In genomic region chr21:41425954-41426655, GRCh38 we compare ENCODE assay signal across 8 cellular contexts. TPM values are rescaled to one million over a fixed set of nuclear protein-coding genes. Genes with fewer than 3 reads are reported as not detected.
DNase-seq lines count a peak whose midpoint lies in the region; ATAC-seq and TF ChIP-seq lines count a peak whose summit lies in the region.

A gene with protein sequence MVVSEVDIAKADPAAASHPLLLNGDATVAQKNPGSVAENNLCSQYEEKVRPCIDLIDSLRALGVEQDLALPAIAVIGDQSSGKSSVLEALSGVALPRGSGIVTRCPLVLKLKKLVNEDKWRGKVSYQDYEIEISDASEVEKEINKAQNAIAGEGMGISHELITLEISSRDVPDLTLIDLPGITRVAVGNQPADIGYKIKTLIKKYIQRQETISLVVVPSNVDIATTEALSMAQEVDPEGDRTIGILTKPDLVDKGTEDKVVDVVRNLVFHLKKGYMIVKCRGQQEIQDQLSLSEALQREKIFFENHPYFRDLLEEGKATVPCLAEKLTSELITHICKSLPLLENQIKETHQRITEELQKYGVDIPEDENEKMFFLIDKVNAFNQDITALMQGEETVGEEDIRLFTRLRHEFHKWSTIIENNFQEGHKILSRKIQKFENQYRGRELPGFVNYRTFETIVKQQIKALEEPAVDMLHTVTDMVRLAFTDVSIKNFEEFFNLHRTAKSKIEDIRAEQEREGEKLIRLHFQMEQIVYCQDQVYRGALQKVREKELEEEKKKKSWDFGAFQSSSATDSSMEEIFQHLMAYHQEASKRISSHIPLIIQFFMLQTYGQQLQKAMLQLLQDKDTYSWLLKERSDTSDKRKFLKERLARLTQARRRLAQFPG (plus strand): TSS chr21:41426239. CDS start chr21:41432071, 5,832 bp downstream.

- H3K9ac ChIP-seq in KMS-11: peak within 1 kb of the TSS; percentile 63; the same call in 1 of the 2 replicates
- H3K9ac ChIP-seq in mesendoderm (ENCODE audit: low read length): no peak within 1 kb of the TSS

- H3K4ac ChIP-seq in mesendoderm (ENCODE audit: low read depth, low read length): no peak within 1 kb of the TSS

- no peak within 1 kb of the TSS for H2BK120ac ChIP-seq in mesendoderm (ENCODE audit: low read depth, low read length)

- no peaks in the 10 kb centered on the region for H3K79me1 ChIP-seq in mesendoderm (ENCODE audit: low read length)

- H3K18ac ChIP-seq in mesendoderm (ENCODE audit: low read length): no peak within 1 kb of the TSS

- WGBS in mesendoderm (ENCODE audit: extremely low coverage, insufficient coverage, low lambda C conversion rate): no CpG with 5 or more reads among the region's 62 CpGs

- H4K20me1 ChIP-seq in KMS-11 (ENCODE audit: insufficient read depth): no peaks in the 10 kb centered on the region

- no peak within 1 kb of the TSS for H2BK15ac ChIP-seq in mesendoderm (replicated peaks; ENCODE audit: low read depth)

- intact Hi-C loops in Caco-2 (cut with micrococcal nuclease; ENCODE audit: unreplicated experiment): no loop called here

- H3K27me3 ChIP-seq in Caco-2 (replicated peaks; ENCODE audit: control insufficient read depth, insufficient read depth, low read length): no peaks in the 10 kb centered on the region
- no peaks in the 10 kb centered on the region for H3K27me3 ChIP-seq in KMS-11 (ENCODE audit: insufficient read depth, low read depth)
- peaks cover 10% of the 10 kb centered on the region for H3K27me3 ChIP-seq in mesendoderm (ENCODE audit: insufficient read depth, low read length, poor library complexity)

- no TSS peak for BruUV-seq in Caco-2 (replicated peaks; lab: Mats Ljungman, UMichigan)

- H4K5ac ChIP-seq in mesendoderm (ENCODE audit: low read length): no peak within 1 kb of the TSS

- H3K27ac ChIP-seq in KMS-11: 0 out of 2 replicates have a peak within 1 kb of the TSS, but pooled peaks have one; percentile 29
- no peak within 1 kb of the TSS for H3K27ac ChIP-seq in mesendoderm (ENCODE audit: low read depth, low read length)

- no peaks in the 10 kb centered on the region for H3K36me3 Mint-ChIP-seq in Caco-2 (ENCODE audit: insufficient read depth, unreplicated experiment)
- H3K36me3 Mint-ChIP-seq in activated CD4-positive, alpha-beta memory T cell treated with anti-CD3 and anti-CD28 coated beads, Interleukin-2, amount 10 ng/mL, durations not matched to agents 7 days and 5 days (ENCODE audit: low read depth): peaks cover 79% of the 10 kb centered on the region

- H3K27me3 Mint-ChIP-seq in Caco-2 (ENCODE audit: insufficient read depth, unreplicated experiment): no peaks in the 10 kb centered on the region
- no peaks in the 10 kb centered on the region for H3K27me3 Mint-ChIP-seq in activated CD4-positive, alpha-beta memory T cell treated with anti-CD3 and anti-CD28 coated beads, Interleukin-2, amount 10 ng/mL, durations not matched to agents 7 days and 5 days

- H3K9me3 Mint-ChIP-seq in Caco-2 (ENCODE audit: unreplicated experiment): no peaks in the 10 kb centered on the region
- H3K9me3 Mint-ChIP-seq in activated CD4-positive, alpha-beta memory T cell treated with anti-CD3 and anti-CD28 coated beads, Interleukin-2, amount 10 ng/mL, durations not matched to agents 7 days and 5 days: no peaks in the 10 kb centered on the region

- H3K4me2 ChIP-seq in KMS-11 (peak within 1 kb of the TSS; percentile 71), mesendoderm (ENCODE audit: low read length) (peak within 1 kb of the TSS; percentile 27)

- ATAC-seq in GM21381 (IDR thresholded peaks at IDR 0.05; ENCODE audit: unreplicated experiment): peak; percentile 84

- peak within 1 kb of the TSS; percentile 34 for H3K56ac ChIP-seq in mesendoderm (ENCODE audit: low read length)

- POLR2A ChIA-PET in Caco-2 (lab: Charles Lee): interaction anchor here (0.6 kb wide), 1 partner anchor 732 kb away, joined by 3 read pairs; no protein-coding TSS in a partner anchor
- POLR2A ChIA-PET in activated CD4-positive, alpha-beta memory T cell treated with anti-CD3 and anti-CD28 coated beads, Interleukin-2, amount 10 ng/mL, durations not matched to agents 7 days and 5 days (lab: Charles Lee): interaction anchor here (0.6 to 5.4 kb wide), 25 partner anchors 9 to 637 kb away, joined by 3 to 116 read pairs (median 4); partner anchors contain the start of gene MX2

- H3K4me3 ChIP-seq in Caco-2 (ENCODE audit: low read depth, low read length) (peak within 1 kb of the TSS; percentile 33), KMS-11 (IDR thresholded peaks at IDR 0.05; ENCODE audit: insufficient read depth, low read depth, low read length) (no peak within 1 kb of the TSS), mesendoderm (ENCODE audit: low read length) (no peak within 1 kb of the TSS)

- no peak within 1 kb of the TSS for H3K23ac ChIP-seq in mesendoderm (ENCODE audit: low read length)

- H3K27ac Mint-ChIP-seq in Caco-2 (ENCODE audit: unreplicated experiment): no peak within 1 kb of the TSS
- H3K27ac Mint-ChIP-seq in activated CD4-positive, alpha-beta memory T cell treated with anti-CD3 and anti-CD28 coated beads, Interleukin-2, amount 10 ng/mL, durations not matched to agents 7 days and 5 days: peak within 1 kb of the TSS; percentile 100

- H3K4me1 ChIP-seq in Caco-2 (peaks cover 10% of the 10 kb centered on the region), KMS-11 (ENCODE audit: low read depth, poor library complexity, severe bottlenecking) (peaks cover 6% of the 10 kb centered on the region), mesendoderm (ENCODE audit: control insufficient read depth, low read depth, low read length) (no peaks in the 10 kb centered on the region)

- H3K79me2 ChIP-seq in KMS-11 (ENCODE audit: insufficient read depth, low read depth) (no peaks in the 10 kb centered on the region), mesendoderm (ENCODE audit: control insufficient read depth, insufficient read depth, low read length) (no peaks in the 10 kb centered on the region)

- H3K36me3 ChIP-seq in Caco-2 (ENCODE audit: control insufficient read depth, insufficient read depth, low read length) (no peaks in the 10 kb centered on the region), KMS-11 (ENCODE audit: insufficient read depth) (no peaks in the 10 kb centered on the region), mesendoderm (ENCODE audit: control insufficient read depth, insufficient read depth, low read length) (no peaks in the 10 kb centered on the region)

- CTCF ChIA-PET in Caco-2 (lab: Charles Lee): no interaction called here
- CTCF ChIA-PET in activated CD4-positive, alpha-beta memory T cell treated with anti-CD3 and anti-CD28 coated beads, Interleukin-2, amount 10 ng/mL, durations not matched to agents 7 days and 5 days (lab: Charles Lee): interaction anchor here (1.3 to 2.7 kb wide), 3 partner anchors 14 to 64 kb away, joined by 3 to 10 read pairs (median 9); partner anchors contain the start of gene MX2

- no peak within 1 kb of the TSS for H4K8ac ChIP-seq in mesendoderm (ENCODE audit: low read depth, low read length)

- DNase-seq in Caco-2: peak; percentile 52 to 71
- DNase-seq in activated CD4-positive, alpha-beta memory T cell treated with anti-CD3 and anti-CD28 coated beads, Interleukin-2, amount 10 ng/mL, durations not matched to agents 7 days and 5 days: peak; percentile 97
- peak; percentile 67 for DNase-seq in effector CD8-positive, alpha-beta T cell (lab: John Stamatoyannopoulos, UW)
- DNase-seq in mesendoderm: peak; percentile 20
- DNase-seq in stimulated activated CD8-positive, alpha-beta memory T cell treated with anti-CD3 and anti-CD28 coated beads, Interleukin-12 subunit alpha, Interleukin-12 subunit beta, amount 100 ng/mL, for 24 hours (ENCODE audit: extremely low read depth): peak; percentile 60
- no peak for DNase-seq in D341Med (ENCODE audit: low spot score)

- peak within 1 kb of the TSS; percentile 71 for H3K4me3 Mint-ChIP-seq in Caco-2 (ENCODE audit: unreplicated experiment)
- peak within 1 kb of the TSS; percentile 97 for H3K4me3 Mint-ChIP-seq in activated CD4-positive, alpha-beta memory T cell treated with anti-CD3 and anti-CD28 coated beads, Interleukin-2, amount 10 ng/mL, durations not matched to agents 7 days and 5 days

- no peak within 1 kb of the TSS for H2AK5ac ChIP-seq in mesendoderm (ENCODE audit: low read length)

- H2AFZ ChIP-seq in KMS-11 (ENCODE audit: low read depth): peak within 1 kb of the TSS; percentile 81

- H3K9me3 ChIP-seq in Caco-2: no peaks in the 10 kb centered on the region

- no peaks in the 10 kb centered on the region for H3K4me1 Mint-ChIP-seq in Caco-2 (ENCODE audit: low read depth, unreplicated experiment)
- H3K4me1 Mint-ChIP-seq in activated CD4-positive, alpha-beta memory T cell treated with anti-CD3 and anti-CD28 coated beads, Interleukin-2, amount 10 ng/mL, durations not matched to agents 7 days and 5 days: peaks cover 85% of the 10 kb centered on the region

- no peak for TF ChIP-seq CTCF in Caco-2 (IDR thresholded peaks at IDR 0.05; ENCODE audit: insufficient read depth in 1 of 2, low read depth in 1 of 2, low read length in 1 of 2, severe bottlenecking in 1 of 2, unreplicated experiment in 1 of 2)
- TF ChIP-seq CTCF in KMS-11 (conservative IDR thresholded peaks at IDR 0.05; ENCODE audit: low read depth, low read length): no peak

- no peak within 1 kb of the TSS for H2BK5ac ChIP-seq in mesendoderm (ENCODE audit: low read length)

RNA-seq across cellular contexts. Expression of the gene that starts here (rescaled TPM):
- 16.3 and 18.9 TPM in 2 replicates for total RNA-seq in Caco-2 (2022)
- 100 to 1,000 TPM; 682 to 702 TPM for total RNA-seq in activated CD4-positive, alpha-beta memory T cell treated with anti-CD3 and anti-CD28 coated beads, Interleukin-2, amount 10 ng/mL, durations not matched to agents 7 days and 5 days
- 0.67 TPM for polyA plus RNA-seq in mesendoderm (2013, experiment 1 of 2)
- 0.67 TPM for polyA plus RNA-seq in mesendoderm (2013, experiment 2 of 2)

Comparison
In these comparisons a context has a peak if more than half of its experiments do, and no peak if none do; other contexts are left out.
1. RNA of the gene that starts here (total RNA-seq): 682 to 702 TPM in activated CD4-positive, alpha-beta memory T cell treated with anti-CD3 and anti-CD28 coated beads, Interleukin-2, amount 10 ng/mL, durations not matched to agents 7 days and 5 days; 16.3 to 18.9 TPM in Caco-2; every median in the first group is over 10 times any median in the second.